Comparison of ENCODE assay signal across 3 cellular contexts in genomic region chr13:109390391-109390790, GRCh38.
TF ChIP-seq lines count a peak whose summit lies in the region.

No MANE protein-coding gene starts in this region.

TF ChIP-seq in liver, 16 proteins besides CTCF, POLR2A, EP300 and RAD21 (continued from another document):
- no peak for TF ChIP-seq ZBTB33 (IDR thresholded peaks at IDR 0.05)
- no peak for TF ChIP-seq JUND (IDR thresholded peaks at IDR 0.05)
- no peak for TF ChIP-seq MAX (IDR thresholded peaks at IDR 0.05)
- TF ChIP-seq TAF1 (conservative IDR thresholded peaks at IDR 0.05): no peak
- TF ChIP-seq FOXA2 (IDR thresholded peaks at IDR 0.05): no peak
- TF ChIP-seq YY1 (IDR thresholded peaks at IDR 0.05): no peak
- no peak for TF ChIP-seq HNF4A (conservative IDR thresholded peaks at IDR 0.05)
- TF ChIP-seq ATF3 (IDR thresholded peaks at IDR 0.05): no peak
- no peak for TF ChIP-seq REST (IDR thresholded peaks at IDR 0.05)
- TF ChIP-seq GABPA (IDR thresholded peaks at IDR 0.05 in 1 of 2, conservative IDR thresholded peaks at IDR 0.05 in 1 of 2): no peak
- no peak for TF ChIP-seq SP1 (IDR thresholded peaks at IDR 0.05)
- no peak for TF ChIP-seq FOXA1 (IDR thresholded peaks at IDR 0.05)
- TF ChIP-seq HNF4G (IDR thresholded peaks at IDR 0.05): no peak

TF ChIP-seq in HepG2, 621 proteins besides CTCF, POLR2A, EP300 and RAD21 (continued from another document):
- TF ChIP-seq ZNF687 (CRISPR knock-in tag; IDR thresholded peaks at IDR 0.05) (no peak), PAF1 (CRISPR knock-in tag; IDR thresholded peaks at IDR 0.05) (no peak), RARG (CRISPR knock-in tag; IDR thresholded peaks at IDR 0.05; ENCODE audit: low read depth) (no peak), ZNF572 (CRISPR knock-in tag; IDR thresholded peaks at IDR 0.05) (no peak), ZNF589 (CRISPR knock-in tag; conservative IDR thresholded peaks at IDR 0.05) (no peak)

TF ChIP-seq in HEK293T, 16 proteins besides CTCF, POLR2A, EP300 and RAD21 (continued from another document):
- TF ChIP-seq FOXK2 (IDR thresholded peaks at IDR 0.05) (no peak), HDGF (IDR thresholded peaks at IDR 0.05; ENCODE audit: borderline replicate concordance) (no peak), BHLHE40 (IDR thresholded peaks at IDR 0.05; ENCODE audit: borderline replicate concordance) (no peak), ELF4 (IDR thresholded peaks at IDR 0.05) (no peak), TARDBP (IDR thresholded peaks at IDR 0.05) (no peak), FOXA1 (IDR thresholded peaks at IDR 0.05) (no peak), L3MBTL2 (conservative IDR thresholded peaks at IDR 0.05) (no peak), LEF1 (IDR thresholded peaks at IDR 0.05; ENCODE audit: borderline replicate concordance) (no peak), FOXM1 (IDR thresholded peaks at IDR 0.05; ENCODE audit: borderline replicate concordance) (no peak)
